Comparison of ENCODE assay signal across 8 cellular contexts in the genomic region with DNA sequence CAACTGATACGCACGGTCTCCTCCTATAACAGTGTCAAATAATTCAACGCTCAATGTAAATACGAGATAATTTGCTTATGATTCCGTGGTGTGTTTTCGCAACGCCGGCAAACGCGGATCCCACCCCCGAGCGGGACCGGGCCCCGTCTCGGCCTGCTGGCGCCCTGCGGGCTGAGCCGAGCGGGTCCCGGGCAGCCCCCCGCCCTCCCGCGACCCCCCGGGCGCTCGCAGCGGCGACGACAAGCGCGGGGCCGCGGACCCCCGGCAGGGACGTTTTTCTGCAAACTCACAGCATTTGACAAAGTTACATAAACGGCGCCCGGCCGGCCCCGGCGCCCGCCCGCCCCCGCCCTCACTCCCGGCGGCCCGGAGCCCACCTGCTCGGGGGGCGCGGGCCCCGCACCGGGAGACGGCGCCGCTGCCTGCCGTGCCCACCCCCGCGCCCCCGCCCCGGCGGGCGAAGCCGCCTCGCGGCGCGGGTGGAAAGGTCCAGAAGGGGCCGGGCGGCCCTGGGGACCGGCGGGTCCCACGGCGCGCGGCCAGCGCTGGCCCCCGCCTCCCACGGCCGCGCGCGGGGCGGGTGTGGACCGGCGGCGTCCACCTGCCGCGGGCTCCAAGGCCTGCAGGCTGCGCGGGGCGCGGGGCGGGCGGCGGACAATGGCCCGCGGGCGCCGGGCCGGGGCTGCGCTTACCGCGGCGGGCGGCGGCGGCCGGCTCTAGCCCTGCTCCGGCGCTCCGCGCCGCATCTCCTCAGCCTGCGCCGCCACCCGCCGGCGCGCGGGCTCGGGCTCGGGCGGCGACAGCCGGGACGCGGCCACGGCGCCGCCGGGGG. TPM values are rescaled to one million over a fixed set of nuclear protein-coding genes. Genes with fewer than 3 reads are reported as not detected.
A peak's percentile ranks its signal among the peaks of the same experiment; 100 is the strongest.
DNase-seq lines count a peak whose midpoint lies in the region; ATAC-seq, FAIRE-seq and TF ChIP-seq lines count a peak whose summit lies in the region.

No MANE protein-coding gene starts in this region.

- no peak for TF ChIP-seq RAD21 in SK-N-SH (IDR thresholded peaks at IDR 0.05; ENCODE audit: low read length)

- H3F3A ChIP-seq in SK-N-SH (replicated peaks; ENCODE audit: insufficient read depth): no peaks in the 10 kb centered on the region

- no peaks in the 10 kb centered on the region for H3K36me3 Mint-ChIP-seq in astrocyte (ENCODE audit: low read depth, unreplicated experiment)

- H3K4me1 ChIP-seq in SK-N-SH (ENCODE audit: control insufficient read depth in 1 of 2, insufficient read depth in 2 of 2, low read depth in 1 of 2, low read length in 1 of 2): peaks cover 15 to 26% of the 10 kb centered on the region in 2 experiments; a peak in 3 of 4 replicates
- peaks cover 15% of the 10 kb centered on the region for H3K4me1 ChIP-seq in astrocyte (ENCODE audit: insufficient read depth, low read length)
- no peaks in the 10 kb centered on the region for H3K4me1 ChIP-seq in right lobe of liver
- H3K4me1 ChIP-seq in testis: peaks cover 15% of the 10 kb centered on the region

- no peaks in the 10 kb centered on the region for H3K9me3 ChIP-seq in SK-N-SH
- H3K9me3 ChIP-seq in astrocyte (ENCODE audit: insufficient read depth, low read depth, low read length): no peaks in the 10 kb centered on the region
- no peaks in the 10 kb centered on the region for H3K9me3 ChIP-seq in right lobe of liver
- no peaks in the 10 kb centered on the region for H3K9me3 ChIP-seq in testis

- POLR2A ChIA-PET in SK-N-SH (lab: Yijun Ruan, JAX): no interaction called here

- H3K79me2 ChIP-seq in SK-N-SH (ENCODE audit: insufficient read depth) (peaks cover 35% of the 10 kb centered on the region), astrocyte (ENCODE audit: insufficient read depth, low read length) (peaks cover 43% of the 10 kb centered on the region)

- peaks cover 2% of the 10 kb centered on the region for H3K27me3 Mint-ChIP-seq in astrocyte (ENCODE audit: low read depth, unreplicated experiment)

- H3K9me2 ChIP-seq in SK-N-SH: no peaks in the 10 kb centered on the region

- H3K9ac ChIP-seq in SK-N-SH (peak overlapping the region; percentile 51; the same call in 1 of the 2 replicates), astrocyte (ENCODE audit: low read length) (peak overlapping the region; percentile 62)

- no peaks in the 10 kb centered on the region for H3K9me3 Mint-ChIP-seq in astrocyte (ENCODE audit: unreplicated experiment)

- no peak for TF ChIP-seq EP300 in SK-N-SH (IDR thresholded peaks at IDR 0.05; ENCODE audit: borderline replicate concordance in 1 of 2, low read depth in 1 of 2, low read length in 1 of 2)

- H3K4me1 Mint-ChIP-seq in astrocyte (ENCODE audit: low read depth, unreplicated experiment): peaks cover 11% of the 10 kb centered on the region

- CTCF ChIA-PET in SK-N-SH (lab: Yijun Ruan, JAX): interaction anchor here (1.9 to 2.1 kb wide), 2 partner anchors 20 to 256 kb away, joined by 6 to 7 read pairs; no protein-coding TSS in a partner anchor

- H3K27ac ChIP-seq in SK-N-SH (ENCODE audit: low read depth in 2 of 2, low read length in 1 of 2): peak overlapping the region in 1 of 2 experiments; percentile 55; a peak in 2 of 4 replicates
- H3K27ac ChIP-seq in astrocyte (ENCODE audit: low read depth, low read length): no peak overlapping the region
- peak overlapping the region in 1 of 3 donors; percentile 60 for H3K27ac ChIP-seq in right lobe of liver
- H3K27ac ChIP-seq in testis: peak overlapping the region in 1 of 2 donors; percentile 59

- peak overlapping the region; percentile 61; the same call in 1 of the 2 replicates for H2AFZ ChIP-seq in SK-N-SH (ENCODE audit: low read depth)
- no peak overlapping the region for H2AFZ ChIP-seq in astrocyte (ENCODE audit: low read depth, low read length)

- H3K36me3 ChIP-seq in SK-N-SH (replicated peaks in 1 of 2; ENCODE audit: control insufficient read depth in 1 of 2, insufficient read depth in 2 of 2, low read length in 1 of 2) (no peaks in the 10 kb centered on the region), astrocyte (ENCODE audit: insufficient read depth, low read length) (no peaks in the 10 kb centered on the region), right lobe of liver (no peaks in the 10 kb centered on the region), testis (ENCODE audit: low read depth, missing control alignments) (no peaks in the 10 kb centered on the region)

- no peak for ATAC-seq in SK-N-SH treated with all-trans-retinoic acid at 6 μM for 48 hours
- ATAC-seq in right lobe of liver: no peak
- ATAC-seq in GM21447 (IDR thresholded peaks at IDR 0.05; ENCODE audit: unreplicated experiment): no peak

- H3K27me3 ChIP-seq in SK-N-SH (ENCODE audit: insufficient read depth): no peaks in the 10 kb centered on the region
- H3K27me3 ChIP-seq in astrocyte (ENCODE audit: insufficient read depth, low read length): no peaks in the 10 kb centered on the region
- H3K27me3 ChIP-seq in right lobe of liver: no peaks in the 10 kb centered on the region
- no peaks in the 10 kb centered on the region for H3K27me3 ChIP-seq in testis

- H3K4me3 ChIP-seq in SK-N-SH (ENCODE audit: low read depth in 2 of 2, low read length in 1 of 2): peak overlapping the region; percentile 57 to 81
- peak overlapping the region; percentile 43 for H3K4me3 ChIP-seq in LNCaP clone FGC (ENCODE audit: low read depth, low read length)
- H3K4me3 ChIP-seq in astrocyte (ENCODE audit: insufficient read depth, low read depth, low read length): peak overlapping the region; percentile 50
- peak overlapping the region; percentile 41 to 61 (median 55) for H3K4me3 ChIP-seq in right lobe of liver
- peak overlapping the region; percentile 6 to 60 for H3K4me3 ChIP-seq in testis

- H3K27ac Mint-ChIP-seq in astrocyte (ENCODE audit: unreplicated experiment): peak overlapping the region; percentile 53

- 3% methylated on average over 18 of the region's 131 CpGs for WGBS in SK-N-SH (ENCODE audit: low lambda C conversion rate)
- whole genome bisulfite sequencing in right lobe of liver (ENCODE audit: insufficient coverage, low coverage, low lambda C conversion rate, missing lambda C conversion rate): under 1% methylated on average over 19 of the region's 131 CpGs
- 1% methylated on average over 21 to 61 of the region's 131 CpGs for WGBS in testis, 2 donors

- H3K4me3 Mint-ChIP-seq in astrocyte (ENCODE audit: unreplicated experiment): peak overlapping the region; percentile 88

- no peak for TF ChIP-seq CTCF in SK-N-SH (IDR thresholded peaks at IDR 0.05)
- no peak for TF ChIP-seq CTCF in LNCaP clone FGC (IDR thresholded peaks at IDR 0.05; ENCODE audit: control insufficient read depth, extremely low read depth, insufficient read depth)
- TF ChIP-seq CTCF in astrocyte (IDR thresholded peaks at IDR 0.05; ENCODE audit: insufficient read depth, low read depth, low read length): no peak
- no peak for TF ChIP-seq CTCF in right lobe of liver (IDR thresholded peaks at IDR 0.05)
- no peak for TF ChIP-seq CTCF in testis (IDR thresholded peaks at IDR 0.05)

- H4K20me1 ChIP-seq in SK-N-SH (ENCODE audit: insufficient read depth) (peaks cover 7% of the 10 kb centered on the region; the same call in 1 of the 2 replicates), astrocyte (ENCODE audit: insufficient read depth, low read length) (peaks cover 36% of the 10 kb centered on the region)

- intact Hi-C loops in right lobe of liver (cut with DNase I) (no loop called here), testis (cut with DNase I; ENCODE audit: low total_unique reads) (no loop called here)

- no peak for FAIRE-seq in astrocyte (lab: Jason Lieb, UNC)

- peak overlapping the region; percentile 94 for H3K4me2 ChIP-seq in SK-N-SH
- peak overlapping the region; percentile 93 for H3K4me2 ChIP-seq in astrocyte (ENCODE audit: low read length)

- DNase-seq in SK-N-SH (peak; percentile 61), LNCaP clone FGC (ENCODE audit: low read depth) (no peak), astrocyte (ENCODE audit: low read depth) (no peak), right lobe of liver (peak in 1 of 3 donors; percentile 50), testis (no peak), AML-193 (lab: John Stamatoyannopoulos, UW) (no peak)

- no peak for TF ChIP-seq POLR2A in right lobe of liver (IDR thresholded peaks at IDR 0.05)
- TF ChIP-seq POLR2A in testis (IDR thresholded peaks at IDR 0.05): no peak

TF ChIP-seq in SK-N-SH treated with all-trans-retinoic acid at 6 μM for 48 hours, 23 proteins besides CTCF, POLR2A, EP300 and RAD21 (continues in another document):
- TF ChIP-seq ZNF8 (CRISPR knock-in tag; IDR thresholded peaks at IDR 0.05): no peak
- TF ChIP-seq GLIS3 (CRISPR knock-in tag; IDR thresholded peaks at IDR 0.05): no peak
- no peak for TF ChIP-seq TOX (CRISPR knock-in tag; IDR thresholded peaks at IDR 0.05; ENCODE audit: borderline replicate concordance)
- no peak for TF ChIP-seq TCF4 (CRISPR knock-in tag; IDR thresholded peaks at IDR 0.05; ENCODE audit: borderline replicate concordance)
- TF ChIP-seq RARB (CRISPR knock-in tag; IDR thresholded peaks at IDR 0.05): no peak
- no peak for TF ChIP-seq PPARA (CRISPR knock-in tag; IDR thresholded peaks at IDR 0.05; ENCODE audit: borderline replicate concordance)
- no peak for TF ChIP-seq ESRRG (CRISPR knock-in tag; IDR thresholded peaks at IDR 0.05)
- no peak for TF ChIP-seq PATZ1 (CRISPR knock-in tag; IDR thresholded peaks at IDR 0.05; ENCODE audit: borderline replicate concordance)
- no peak for TF ChIP-seq CSDC2 (CRISPR knock-in tag; IDR thresholded peaks at IDR 0.05)

RNA-seq across cellular contexts. Expression of gene HDAC4, which starts 0.6 kb away (rescaled TPM):
- polyA plus RNA-seq in SK-N-SH (2012; rRNA removed): 3.9 and 5.5 TPM in 2 replicates
- polyA plus RNA-seq in SK-N-SH (2012; cell fraction: cytosol; rRNA removed): 3.1 and 3.9 TPM in 2 replicates
- polyA plus RNA-seq in SK-N-SH (2012; cell fraction: nucleus; rRNA removed): 16.0 and 17.0 TPM in 2 replicates
- total RNA-seq in astrocyte: 11.8 and 12.4 TPM in 2 replicates
- total RNA-seq in right lobe of liver: 10 to 100 TPM in 5 of 6 experiments, 1 to 10 TPM in 1; 8.9 to 22.4 (median 14.7) TPM
- 10 to 100 TPM; 58.7 to 67.5 TPM for total RNA-seq in testis
- polyA plus RNA-seq in testis (ENCODE audit: insufficient read depth, low read depth, low replicate concordance): 29.0 TPM
